ENCODE assay signal across 8 cellular contexts in genomic region chr17:82029990-82030469, GRCh38. TPM values are rescaled to one million over a fixed set of nuclear protein-coding genes. Genes with fewer than 3 reads are reported as not detected.
DNase-seq lines count a peak whose midpoint lies in the region; ATAC-seq and TF ChIP-seq lines count a peak whose summit lies in the region.

No MANE protein-coding gene starts in this region.

- CTCF ChIA-PET in activated CD8-positive, alpha-beta memory T cell treated with anti-CD3 and anti-CD28 coated beads, Interleukin-2, amount 10 ng/mL, durations not matched to agents 7 days and 5 days (lab: Charles Lee), result interaction anchor here (0.5 to 4.5 kb wide), 42 partner anchors 8 to 745 kb away, joined by 3 to 56 read pairs (median 4); partner anchors contain the start of genes DCXR, GPS1, MAFG and NOTUM

- no peaks in the 10 kb centered on the region for H3K36me3 ChIP-seq in hepatocyte (replicated peaks; ENCODE audit: insufficient read depth, low read depth)

- H3K4me2 ChIP-seq in hepatocyte, result peak overlapping the region; percentile 100

- no peak overlapping the region for H3K27ac Mint-ChIP-seq in activated CD8-positive, alpha-beta memory T cell treated with anti-CD3 and anti-CD28 coated beads, Interleukin-2, amount 10 ng/mL, durations not matched to agents 7 days and 5 days
- no peak overlapping the region for H3K27ac Mint-ChIP-seq in stimulated activated naive B cell treated with anti-CD40 and anti-IgM and Interleukin-4, amounts not matched to agents 10 μg/mL and 1 μg/mL and 100 μg/mL, for 72 hours

- H3K27ac ChIP-seq in hepatocyte, result no peak overlapping the region

- H2AFZ ChIP-seq in hepatocyte, result no peak overlapping the region

- H3K9me3 Mint-ChIP-seq in activated CD8-positive, alpha-beta memory T cell treated with anti-CD3 and anti-CD28 coated beads, Interleukin-2, amount 10 ng/mL, durations not matched to agents 7 days and 5 days (ENCODE audit: low read depth), result no peaks in the 10 kb centered on the region
- H3K9me3 Mint-ChIP-seq in stimulated activated naive B cell treated with anti-CD40 and anti-IgM and Interleukin-4, amounts not matched to agents 10 μg/mL and 1 μg/mL and 100 μg/mL, for 72 hours, result no peaks in the 10 kb centered on the region

- ATAC-seq in activated CD8-positive, alpha-beta memory T cell treated with anti-CD3 and anti-CD28 coated beads, Interleukin-2, amount 10 ng/mL, durations not matched to agents 7 days and 5 days, result peak; percentile 2
- peak; percentile 20 for ATAC-seq in SK-N-SH treated with all-trans-retinoic acid at 6 μM for 48 hours
- ATAC-seq in stimulated activated naive B cell treated with anti-CD40 and anti-IgM and Interleukin-4, amounts not matched to agents 10 μg/mL and 1 μg/mL and 100 μg/mL, for 72 hours (replicated peaks), result no peak

- H3K27me3 ChIP-seq in hepatocyte, result no peaks in the 10 kb centered on the region

- no peak for DNase-seq in activated CD8-positive, alpha-beta memory T cell treated with anti-CD3 and anti-CD28 coated beads, Interleukin-2, amount 10 ng/mL, durations not matched to agents 7 days and 5 days
- no peak for DNase-seq in activated CD8-positive, alpha-beta memory T cell treated with anti-CD3 and anti-CD28 coated beads, Interleukin-2, amount 50 U/mL, for 48 hours
- DNase-seq in hepatocyte (ENCODE audit: low spot score) (no peak), epidermal melanocyte (ENCODE audit: insufficient read length, low spot score) (no peak), dedifferentiated amniotic fluid mesenchymal stem cell (ENCODE audit: extremely low spot score) (no peak), NCI-H2171 treated with DMSO at 0.1 percent for 48 hours (lab: John Stamatoyannopoulos, UW) (no peak)
- no peak for DNase-seq in stimulated activated naive B cell treated with anti-CD40 and anti-IgM and Interleukin-4, amounts not matched to agents 10 μg/mL and 1 μg/mL and 100 μg/mL, for 72 hours

- H3K4me1 ChIP-seq in hepatocyte (ENCODE audit: insufficient read depth), result peaks cover 10% of the 10 kb centered on the region

- no peaks in the 10 kb centered on the region for H3K79me2 ChIP-seq in hepatocyte

- no peak overlapping the region for H3K4me3 Mint-ChIP-seq in activated CD8-positive, alpha-beta memory T cell treated with anti-CD3 and anti-CD28 coated beads, Interleukin-2, amount 10 ng/mL, durations not matched to agents 7 days and 5 days
- peak overlapping the region; percentile 61 to 89 for H3K4me3 Mint-ChIP-seq in stimulated activated naive B cell treated with anti-CD40 and anti-IgM and Interleukin-4, amounts not matched to agents 10 μg/mL and 1 μg/mL and 100 μg/mL, for 72 hours

- no peaks in the 10 kb centered on the region for H4K20me1 ChIP-seq in hepatocyte (ENCODE audit: insufficient read depth, poor library complexity, severe bottlenecking)

- peaks cover 25% of the 10 kb centered on the region for H3K4me1 Mint-ChIP-seq in activated CD8-positive, alpha-beta memory T cell treated with anti-CD3 and anti-CD28 coated beads, Interleukin-2, amount 10 ng/mL, durations not matched to agents 7 days and 5 days
- peaks cover 7 to 22% of the 10 kb centered on the region in 2 donors for H3K4me1 Mint-ChIP-seq in stimulated activated naive B cell treated with anti-CD40 and anti-IgM and Interleukin-4, amounts not matched to agents 10 μg/mL and 1 μg/mL and 100 μg/mL, for 72 hours

- H3K4me3 ChIP-seq in hepatocyte, result no peak overlapping the region

- no peaks in the 10 kb centered on the region for H3K9me3 ChIP-seq in hepatocyte (ENCODE audit: low read depth)

- no peak for TF ChIP-seq CTCF in hepatocyte (IDR thresholded peaks at IDR 0.05; ENCODE audit: poor library complexity)

- WGBS in hepatocyte (ENCODE audit: low lambda C conversion rate, missing lambda C conversion rate), result 68% methylated on average over 25 of the region's 31 CpGs

- H3K27me3 Mint-ChIP-seq in activated CD8-positive, alpha-beta memory T cell treated with anti-CD3 and anti-CD28 coated beads, Interleukin-2, amount 10 ng/mL, durations not matched to agents 7 days and 5 days, result no peaks in the 10 kb centered on the region
- peaks cover 4 to 23% of the 10 kb centered on the region in 2 donors for H3K27me3 Mint-ChIP-seq in stimulated activated naive B cell treated with anti-CD40 and anti-IgM and Interleukin-4, amounts not matched to agents 10 μg/mL and 1 μg/mL and 100 μg/mL, for 72 hours

- peaks cover 5% of the 10 kb centered on the region for H3K36me3 Mint-ChIP-seq in activated CD8-positive, alpha-beta memory T cell treated with anti-CD3 and anti-CD28 coated beads, Interleukin-2, amount 10 ng/mL, durations not matched to agents 7 days and 5 days
- peaks cover 21 to 32% of the 10 kb centered on the region in 2 donors for H3K36me3 Mint-ChIP-seq in stimulated activated naive B cell treated with anti-CD40 and anti-IgM and Interleukin-4, amounts not matched to agents 10 μg/mL and 1 μg/mL and 100 μg/mL, for 72 hours

- no peaks in the 10 kb centered on the region for H3K9me2 ChIP-seq in hepatocyte (replicated peaks; ENCODE audit: insufficient read depth)

TF ChIP-seq in SK-N-SH treated with all-trans-retinoic acid at 6 μM for 48 hours, 23 proteins besides CTCF, POLR2A, EP300 and RAD21:
- TF ChIP-seq CSRNP3 (CRISPR knock-in tag; IDR thresholded peaks at IDR 0.05), result no peak
- no peak for TF ChIP-seq BACH2 (CRISPR knock-in tag; IDR thresholded peaks at IDR 0.05; ENCODE audit: borderline replicate concordance)
- TF ChIP-seq ZFP3 (CRISPR knock-in tag; IDR thresholded peaks at IDR 0.05), result no peak
- no peak for TF ChIP-seq GLIS3 (CRISPR knock-in tag; IDR thresholded peaks at IDR 0.05)
- no peak for TF ChIP-seq TSHZ2 (CRISPR knock-in tag; IDR thresholded peaks at IDR 0.05)

RNA-seq across cellular contexts. Expression of gene RAC3, which starts 1.4 kb away (rescaled TPM):
- total RNA-seq in activated CD8-positive, alpha-beta memory T cell treated with anti-CD3 and anti-CD28 coated beads, Interleukin-2, amount 10 ng/mL, durations not matched to agents 7 days and 5 days, result 1 to 10 TPM; 6.4 to 6.8 TPM
- total RNA-seq in hepatocyte, result 11.8 and 13.7 TPM in 2 replicates
- 5.2 and 5.5 TPM in 2 replicates for polyA plus RNA-seq in hepatocyte

RNA-seq across cellular contexts. Expression of gene LRRC45, which starts 6.9 kb away (rescaled TPM):
- total RNA-seq in activated CD8-positive, alpha-beta memory T cell treated with anti-CD3 and anti-CD28 coated beads, Interleukin-2, amount 10 ng/mL, durations not matched to agents 7 days and 5 days, result 10 to 100 TPM; 45.4 to 61.6 TPM
- 12.8 and 15.5 TPM in 2 replicates for total RNA-seq in hepatocyte
- 14.7 and 17.2 TPM in 2 replicates for polyA plus RNA-seq in hepatocyte

RNA-seq across cellular contexts. Expression of gene CENPX, which starts 7.4 kb away (rescaled TPM):
- total RNA-seq in activated CD8-positive, alpha-beta memory T cell treated with anti-CD3 and anti-CD28 coated beads, Interleukin-2, amount 10 ng/mL, durations not matched to agents 7 days and 5 days, result 10 to 100 TPM; 80.2 to 91.3 TPM
- 58.2 and 64.5 TPM in 2 replicates for total RNA-seq in hepatocyte
- 83.2 and 84.3 TPM in 2 replicates for polyA plus RNA-seq in hepatocyte

RNA-seq across cellular contexts. Expression of gene DCXR, which starts 7.5 kb away (rescaled TPM):
- total RNA-seq in activated CD8-positive, alpha-beta memory T cell treated with anti-CD3 and anti-CD28 coated beads, Interleukin-2, amount 10 ng/mL, durations not matched to agents 7 days and 5 days, result 100 to 1,000 TPM; 120 to 124 TPM
- total RNA-seq in hepatocyte, result 118 and 125 TPM in 2 replicates
- polyA plus RNA-seq in hepatocyte, result 185 and 207 TPM in 2 replicates

RNA-seq across cellular contexts. Expression of gene RFNG, which starts 21.6 kb away (rescaled TPM):
- 10 to 100 TPM; 20.9 to 23.0 TPM for total RNA-seq in activated CD8-positive, alpha-beta memory T cell treated with anti-CD3 and anti-CD28 coated beads, Interleukin-2, amount 10 ng/mL, durations not matched to agents 7 days and 5 days
- total RNA-seq in hepatocyte, result 39.6 and 43.2 TPM in 2 replicates
- polyA plus RNA-seq in hepatocyte, result 109 and 118 TPM in 2 replicates

Comparison
In these comparisons a context has a peak if more than half of its experiments do, and no peak if none do; other contexts are left out.
1. ATAC-seq: peak in activated CD8-positive, alpha-beta memory T cell treated with anti-CD3 and anti-CD28 coated beads, Interleukin-2, amount 10 ng/mL, durations not matched to agents 7 days and 5 days (single experiment) and SK-N-SH treated with all-trans-retinoic acid at 6 μM for 48 hours (single experiment); none in stimulated activated naive B cell treated with anti-CD40 and anti-IgM and Interleukin-4, amounts not matched to agents 10 μg/mL and 1 μg/mL and 100 μg/mL, for 72 hours (0 of 2).